Comparison of ENCODE assay signal across 23 cellular contexts in genomic region chr6:3272911-3273547, GRCh38.
"Had no signal": no experiment of that assay in that cellular context is flagged by ENCODE, and none has a peak within 500 bp of the region (broad histone marks: within the 10 kb centered on the region; RNA-seq: fewer than 3 reads in every experiment).

No MANE protein-coding gene starts in this region.

- H3K36me3 ChIP-seq: ovary had no signal

- H3K9me3 Mint-ChIP-seq: activated naive CD8-positive, alpha-beta T cell treated with anti-CD3 and anti-CD28 coated beads for 36 hours; activated T-cell treated with anti-CD3 and anti-CD28 coated beads, Interleukin-2, amount 50 U/mL, for 72 hours; effector memory CD8-positive, alpha-beta T cell; nephron had no signal

- H3K4me3 ChIP-seq: adrenal gland, body of pancreas, cardiac muscle cell, ovary, testis, transverse colon had no signal

- H3K9me3 ChIP-seq: adrenal gland, body of pancreas, ovary, testis, transverse colon had no signal

- ATAC-seq: body of pancreas; effector memory CD8-positive, alpha-beta T cell; stimulated activated naive CD8-positive, alpha-beta T cell treated with anti-CD3 and anti-CD28 coated beads, Interleukin-15, Interleukin-2, amounts not matched to agents 100 U/mL and 50 U/mL, for 24 hours had no signal

- DNase-seq: activated CD4-positive, alpha-beta T cell treated with anti-CD3 and anti-CD28 coated beads for 36 hours; activated CD4-positive, alpha-beta T cell treated with anti-CD3 and anti-CD28 coated beads, Interleukin-2, amount 50 U/mL, for 4 hours; activated CD4-positive, CD25-positive, alpha-beta regulatory T cell; activated naive CD4-positive, alpha-beta T cell; activated naive CD8-positive, alpha-beta T cell treated with anti-CD3 and anti-CD28 coated beads for 36 hours; activated T-cell treated with anti-CD3 and anti-CD28 coated beads for 4 hours; activated T-cell treated with anti-CD3 and anti-CD28 coated beads, Interleukin-2, amount 50 U/mL, for 72 hours; adrenal gland; aorta; body of pancreas; cortex of kidney; effector memory CD8-positive, alpha-beta T cell; erythroblast; head of caudate nucleus; kidney glomerular epithelial cell; ovary; stimulated activated CD4-positive, alpha-beta T cell treated with anti-CD3 and anti-CD28 coated beads, Interleukin-2, amount 100 ng/mL, for 48 hours; stimulated activated naive CD8-positive, alpha-beta T cell treated with anti-CD3 and anti-CD28 coated beads, Interleukin-15, Interleukin-2, amounts not matched to agents 100 U/mL and 50 U/mL, for 24 hours; testis; transverse colon had no signal

- H3K27ac Mint-ChIP-seq: activated naive CD8-positive, alpha-beta T cell treated with anti-CD3 and anti-CD28 coated beads for 36 hours; nephron; progenitor cell of endocrine pancreas had no signal

- H3K27me3 Mint-ChIP-seq: activated CD4-positive, alpha-beta T cell treated with anti-CD3 and anti-CD28 coated beads for 36 hours; activated naive CD8-positive, alpha-beta T cell treated with anti-CD3 and anti-CD28 coated beads for 36 hours; effector memory CD8-positive, alpha-beta T cell; progenitor cell of endocrine pancreas had no signal

- H3K27ac ChIP-seq: adrenal gland, body of pancreas, cardiac muscle cell, ovary, testis, transverse colon had no signal

- H3K4me3 Mint-ChIP-seq: activated CD4-positive, alpha-beta T cell treated with anti-CD3 and anti-CD28 coated beads for 36 hours; activated naive CD8-positive, alpha-beta T cell treated with anti-CD3 and anti-CD28 coated beads for 36 hours; activated T-cell treated with anti-CD3 and anti-CD28 coated beads, Interleukin-2, amount 50 U/mL, for 72 hours; effector memory CD8-positive, alpha-beta T cell; nephron had no signal

- H3K4me1 ChIP-seq: adrenal gland, body of pancreas, testis had no signal

- H3K27me3 ChIP-seq: adrenal gland, body of pancreas, cardiac muscle cell, ovary, testis, transverse colon had no signal
